In genomic region chr22:20577045-20577444, GRCh38 we compare ENCODE assay signal across 18 cellular contexts.
DNase-seq lines count a peak whose midpoint lies in the region; ATAC-seq and TF ChIP-seq lines count a peak whose summit lies in the region.
"Had no signal": no experiment of that assay in that cellular context is flagged by ENCODE, and none has a peak within 500 bp of the region (broad histone marks: within the 10 kb centered on the region; RNA-seq: fewer than 3 reads in every experiment).

No MANE protein-coding gene starts in this region.

- DNase-seq in activated CD8-positive, alpha-beta memory T cell treated with anti-CD3 and anti-CD28 coated beads, Interleukin-2, amount 50 U/mL, for 4 hours = peak; percentile 12
- no peak for DNase-seq in activated CD8-positive, alpha-beta memory T cell treated with anti-CD3 and anti-CD28 coated beads, Interleukin-2, amount 50 U/mL, for 48 hours
- DNase-seq in HL-60 (ENCODE audit: low read depth in 1 of 2, low spot score in 1 of 2) = no peak
- DNase-seq in fibroblast of lung (ENCODE audit: low read depth in 2 of 2) = no peak
- no peak for DNase-seq in NCI-H1694 treated with DMSO at 0.1 percent for 48 hours (lab: John Stamatoyannopoulos, UW)
- no peak for DNase-seq in stimulated activated naive CD8-positive, alpha-beta T cell treated with anti-CD3 and anti-CD28 coated beads, Interleukin-15, amount 100 ng/mL, for 72 hours
- DNase-seq: activated B cell treated with CpG ODN at 0.5 μM for 24 hours, DMS 273 treated with DMSO at 0.1 percent for 48 hours, HCEC 1CT, kidney, NCI-H146, NCI-H526 treated with DMSO at 0.1 percent for 48 hours, pancreas, T1000 had no signal

- peak overlapping the region; percentile 67 for H3K27ac Mint-ChIP-seq in stimulated activated memory B cell treated with anti-CD40 and anti-IgM and Interleukin-4, amounts not matched to agents 10 μg/mL and 1 μg/mL and 100 μg/mL, for 72 hours
- H3K27ac Mint-ChIP-seq in stimulated activated naive CD8-positive, alpha-beta T cell treated with anti-CD3 and anti-CD28 coated beads, Interleukin-15, amount 100 ng/mL, for 72 hours = peak overlapping the region in 1 of 2 donors; percentile 42
- H3K27ac Mint-ChIP-seq: activated B cell treated with CpG ODN at 0.5 μM for 24 hours had no signal

- no peaks in the 10 kb centered on the region for H3K9me3 Mint-ChIP-seq in stimulated activated memory B cell treated with anti-CD40 and anti-IgM and Interleukin-4, amounts not matched to agents 10 μg/mL and 1 μg/mL and 100 μg/mL, for 72 hours
- no peaks in the 10 kb centered on the region for H3K9me3 Mint-ChIP-seq in stimulated activated naive CD8-positive, alpha-beta T cell treated with anti-CD3 and anti-CD28 coated beads, Interleukin-15, amount 100 ng/mL, for 72 hours
- H3K9me3 Mint-ChIP-seq: activated B cell treated with CpG ODN at 0.5 μM for 24 hours, brain had no signal

- ATAC-seq in stimulated activated memory B cell treated with anti-CD40 and anti-IgM and Interleukin-4, amounts not matched to agents 10 μg/mL and 1 μg/mL and 100 μg/mL, for 72 hours = no peak
- ATAC-seq in GM21528 (IDR thresholded peaks at IDR 0.05; ENCODE audit: low FRiP score, unreplicated experiment) = no peak
- ATAC-seq in stimulated activated naive CD8-positive, alpha-beta T cell treated with anti-CD3 and anti-CD28 coated beads, Interleukin-15, amount 100 ng/mL, for 72 hours = no peak

- no peak overlapping the region for H3K4me3 Mint-ChIP-seq in stimulated activated memory B cell treated with anti-CD40 and anti-IgM and Interleukin-4, amounts not matched to agents 10 μg/mL and 1 μg/mL and 100 μg/mL, for 72 hours
- no peak overlapping the region for H3K4me3 Mint-ChIP-seq in stimulated activated naive CD8-positive, alpha-beta T cell treated with anti-CD3 and anti-CD28 coated beads, Interleukin-15, amount 100 ng/mL, for 72 hours
- H3K4me3 Mint-ChIP-seq: activated B cell treated with CpG ODN at 0.5 μM for 24 hours, brain had no signal

- H3K36me3 Mint-ChIP-seq in stimulated activated memory B cell treated with anti-CD40 and anti-IgM and Interleukin-4, amounts not matched to agents 10 μg/mL and 1 μg/mL and 100 μg/mL, for 72 hours = peaks cover 49% of the 10 kb centered on the region

- TF ChIP-seq CTCF in HL-60 (IDR thresholded peaks at IDR 0.05; ENCODE audit: insufficient read depth, low read length) (no peak), fibroblast of lung (conservative IDR thresholded peaks at IDR 0.05 in 1 of 2, IDR thresholded peaks at IDR 0.05 in 1 of 2; ENCODE audit: low read depth in 1 of 2, low read length in 2 of 2) (no peak)

- H3K9me3 ChIP-seq in fibroblast of lung (ENCODE audit: control insufficient read depth, insufficient read depth, low read depth, low read length) = no peaks in the 10 kb centered on the region
- H3K9me3 ChIP-seq: pancreas had no signal

- no peaks in the 10 kb centered on the region for H4K20me1 ChIP-seq in fibroblast of lung (ENCODE audit: control insufficient read depth, extremely low read depth, insufficient read depth, low read length)

- H3K27me3 ChIP-seq in HL-60 (ENCODE audit: insufficient read depth, poor library complexity, severe bottlenecking) (no peaks in the 10 kb centered on the region), fibroblast of lung (ENCODE audit: control insufficient read depth, insufficient read depth, low read length) (no peaks in the 10 kb centered on the region)
- H3K27me3 ChIP-seq: pancreas had no signal

- H3K4me1 ChIP-seq in fibroblast of lung (ENCODE audit: control insufficient read depth, extremely low read depth, insufficient read depth, low read length) = peaks cover 10% of the 10 kb centered on the region

- peaks cover 35% of the 10 kb centered on the region for H3K36me3 ChIP-seq in fibroblast of lung (ENCODE audit: control insufficient read depth, insufficient read depth, low read length)

- H3K27ac ChIP-seq in HL-60 (replicated peaks) = peak overlapping the region; percentile 47
- H3K27ac ChIP-seq in fibroblast of lung (ENCODE audit: insufficient read depth, low read length) = peak overlapping the region; percentile 20
- H3K27ac ChIP-seq: pancreas, SK-N-MC had no signal

- H2AFZ ChIP-seq in fibroblast of lung (ENCODE audit: low read length) = no peak overlapping the region

- H3K4me2 ChIP-seq in fibroblast of lung (ENCODE audit: extremely low read depth, insufficient read depth, low read length) = no peak overlapping the region

- H3K4me3 ChIP-seq in HL-60 (replicated peaks; ENCODE audit: insufficient read depth, low read length) (no peak overlapping the region), fibroblast of lung (replicated peaks in 1 of 4; ENCODE audit: control extremely low read depth in 1 of 4, insufficient read depth in 1 of 4, low read depth in 3 of 4, low read length in 4 of 4) (no peak overlapping the region)
- H3K4me3 ChIP-seq: pancreas, SK-N-MC had no signal

- H3K9ac ChIP-seq in fibroblast of lung (ENCODE audit: insufficient read depth, low read length) = no peak overlapping the region

- H3K79me2 ChIP-seq in fibroblast of lung (ENCODE audit: control insufficient read depth, insufficient read depth, low read length) = peaks cover 21% of the 10 kb centered on the region

- peaks cover 7% of the 10 kb centered on the region for H3K4me1 Mint-ChIP-seq in stimulated activated memory B cell treated with anti-CD40 and anti-IgM and Interleukin-4, amounts not matched to agents 10 μg/mL and 1 μg/mL and 100 μg/mL, for 72 hours
- H3K4me1 Mint-ChIP-seq in stimulated activated naive CD8-positive, alpha-beta T cell treated with anti-CD3 and anti-CD28 coated beads, Interleukin-15, amount 100 ng/mL, for 72 hours = peaks cover 44% of the 10 kb centered on the region
- H3K4me1 Mint-ChIP-seq: activated B cell treated with CpG ODN at 0.5 μM for 24 hours, brain had no signal

- no peaks in the 10 kb centered on the region for H3K27me3 Mint-ChIP-seq in stimulated activated memory B cell treated with anti-CD40 and anti-IgM and Interleukin-4, amounts not matched to agents 10 μg/mL and 1 μg/mL and 100 μg/mL, for 72 hours
- no peaks in the 10 kb centered on the region for H3K27me3 Mint-ChIP-seq in stimulated activated naive CD8-positive, alpha-beta T cell treated with anti-CD3 and anti-CD28 coated beads, Interleukin-15, amount 100 ng/mL, for 72 hours
- H3K27me3 Mint-ChIP-seq: activated B cell treated with CpG ODN at 0.5 μM for 24 hours, brain had no signal
